27 cellular contexts compared by ENCODE assay signal in genomic region chr3:135382621-135383020, GRCh38.
"Had no signal": no experiment of that assay in that cellular context is flagged by ENCODE, and none has a peak within 500 bp of the region (broad histone marks: within the 10 kb centered on the region; RNA-seq: fewer than 3 reads in every experiment).

No MANE protein-coding gene starts in this region.

- H3K36me3 Mint-ChIP-seq: activated CD4-positive, alpha-beta memory T cell treated with anti-CD3 and anti-CD28 coated beads for 36 hours; activated CD8-positive, alpha-beta memory T cell treated with anti-CD3 and anti-CD28 coated beads, Interleukin-2, amount 10 ng/mL, durations not matched to agents 7 days and 5 days; activated naive CD4-positive, alpha-beta T cell treated with anti-CD3 and anti-CD28 coated beads, Interleukin-2, amount 50 U/mL, for 24 hours; activated naive CD8-positive, alpha-beta T cell treated with anti-CD3 and anti-CD28 coated beads for 36 hours had no signal

- H3K4me1 Mint-ChIP-seq: activated CD4-positive, alpha-beta T cell treated with anti-CD3 and anti-CD28 coated beads for 36 hours; activated CD4-positive, alpha-beta T cell treated with anti-CD3 and anti-CD28 coated beads, Interleukin-2, amount 10 ng/mL, durations not matched to agents 24 days and 14 days; activated CD8-positive, alpha-beta memory T cell treated with anti-CD3 and anti-CD28 coated beads, Interleukin-2, amount 10 ng/mL, durations not matched to agents 7 days and 5 days; activated naive CD4-positive, alpha-beta T cell treated with anti-CD3 and anti-CD28 coated beads, Interleukin-2, amount 50 U/mL, for 24 hours; activated naive CD8-positive, alpha-beta T cell treated with anti-CD3 and anti-CD28 coated beads for 36 hours; activated naive CD8-positive, alpha-beta T cell treated with anti-CD3 and anti-CD28 coated beads, Interleukin-2, amount 50 U/mL, for 24 hours had no signal

- H3K27ac Mint-ChIP-seq: activated CD4-positive, alpha-beta memory T cell treated with anti-CD3 and anti-CD28 coated beads for 36 hours; activated CD4-positive, alpha-beta T cell treated with anti-CD3 and anti-CD28 coated beads for 36 hours; activated CD4-positive, alpha-beta T cell treated with anti-CD3 and anti-CD28 coated beads, Interleukin-2, amount 10 ng/mL, durations not matched to agents 24 days and 14 days; activated CD8-positive, alpha-beta memory T cell treated with anti-CD3 and anti-CD28 coated beads, Interleukin-2, amount 10 ng/mL, durations not matched to agents 7 days and 5 days; activated CD8-positive, alpha-beta T cell treated with anti-CD3 and anti-CD28 coated beads, Interleukin-2, amount 10 ng/mL, durations not matched to agents 7 days and 5 days; activated naive CD4-positive, alpha-beta T cell treated with anti-CD3 and anti-CD28 coated beads for 36 hours; activated naive CD4-positive, alpha-beta T cell treated with anti-CD3 and anti-CD28 coated beads, Interleukin-2, amount 50 U/mL, for 24 hours; activated naive CD8-positive, alpha-beta T cell treated with anti-CD3 and anti-CD28 coated beads for 36 hours; activated naive CD8-positive, alpha-beta T cell treated with anti-CD3 and anti-CD28 coated beads, Interleukin-2, amount 50 U/mL, for 24 hours; activated T-helper 1 cell treated with anti-CD3 and anti-CD28 coated beads, Interleukin-12 subunit alpha, Interleukin-12 subunit beta, Interleukin-2, Interleukin-4 antibody, amounts not matched to agents 30 ng/mL and 10 ng/mL and 1 ng/mL, durations not matched to agents 14 hours and 24 hours and 36 hours; activated T-helper 2 cell treated with anti-CD3 and anti-CD28 coated beads, Interferon-gamma antibody, Interleukin-2, Interleukin-4, amounts not matched to agents 10 μg/mL and 5 μg/mL and 100 μg/mL, durations not matched to agents 14 hours and 24 hours and 36 hours; effector memory CD8-positive, alpha-beta T cell had no signal

- H3K4me3 ChIP-seq: adrenal gland, body of pancreas, esophagus squamous epithelium had no signal

- H3K9me3 ChIP-seq: adrenal gland, body of pancreas, esophagus squamous epithelium had no signal

- H3K9me3 Mint-ChIP-seq: activated CD4-positive, alpha-beta memory T cell treated with anti-CD3 and anti-CD28 coated beads for 36 hours; activated CD4-positive, alpha-beta T cell treated with anti-CD3 and anti-CD28 coated beads, Interleukin-2, amount 10 ng/mL, durations not matched to agents 24 days and 14 days; activated naive CD4-positive, alpha-beta T cell treated with anti-CD3 and anti-CD28 coated beads, Interleukin-2, amount 50 U/mL, for 24 hours; activated naive CD8-positive, alpha-beta T cell treated with anti-CD3 and anti-CD28 coated beads for 36 hours; activated naive CD8-positive, alpha-beta T cell treated with anti-CD3 and anti-CD28 coated beads, Interleukin-2, amount 50 U/mL, for 24 hours; activated T-helper 1 cell treated with anti-CD3 and anti-CD28 coated beads, Interleukin-12 subunit alpha, Interleukin-12 subunit beta, Interleukin-2, Interleukin-4 antibody, amounts not matched to agents 30 ng/mL and 10 ng/mL and 1 ng/mL, durations not matched to agents 14 hours and 24 hours and 36 hours; activated T-helper 2 cell treated with anti-CD3 and anti-CD28 coated beads, Interferon-gamma antibody, Interleukin-2, Interleukin-4, amounts not matched to agents 10 μg/mL and 5 μg/mL and 100 μg/mL, durations not matched to agents 14 hours and 24 hours and 36 hours had no signal

- ATAC-seq: activated CD4-positive, alpha-beta T cell treated with anti-CD3 and anti-CD28 coated beads for 36 hours; activated CD8-positive, alpha-beta memory T cell treated with anti-CD3 and anti-CD28 coated beads, Interleukin-2, amount 10 ng/mL, durations not matched to agents 7 days and 5 days; activated CD8-positive, alpha-beta T cell treated with anti-CD3 and anti-CD28 coated beads, Interleukin-2, amount 10 ng/mL, durations not matched to agents 7 days and 5 days; activated naive CD8-positive, alpha-beta T cell treated with anti-CD3 and anti-CD28 coated beads, Interleukin-2, amount 50 U/mL, for 24 hours; body of pancreas; effector memory CD8-positive, alpha-beta T cell had no signal

- H3K27ac ChIP-seq: adrenal gland, body of pancreas, esophagus squamous epithelium had no signal

- H3K36me3 ChIP-seq: adrenal gland, esophagus squamous epithelium had no signal

- H3K4me1 ChIP-seq: adrenal gland, body of pancreas, esophagus squamous epithelium had no signal

- H3K27me3 ChIP-seq: adrenal gland, body of pancreas, esophagus squamous epithelium had no signal

- H3K27me3 Mint-ChIP-seq: activated CD4-positive, alpha-beta memory T cell treated with anti-CD3 and anti-CD28 coated beads for 36 hours; activated CD4-positive, alpha-beta T cell treated with anti-CD3 and anti-CD28 coated beads for 36 hours; activated CD4-positive, alpha-beta T cell treated with anti-CD3 and anti-CD28 coated beads, Interleukin-2, amount 10 ng/mL, durations not matched to agents 24 days and 14 days; activated CD8-positive, alpha-beta memory T cell treated with anti-CD3 and anti-CD28 coated beads, Interleukin-2, amount 10 ng/mL, durations not matched to agents 7 days and 5 days; activated naive CD4-positive, alpha-beta T cell treated with anti-CD3 and anti-CD28 coated beads, Interleukin-2, amount 50 U/mL, for 24 hours; activated naive CD8-positive, alpha-beta T cell treated with anti-CD3 and anti-CD28 coated beads for 36 hours; activated naive CD8-positive, alpha-beta T cell treated with anti-CD3 and anti-CD28 coated beads, Interleukin-2, amount 50 U/mL, for 24 hours; effector memory CD8-positive, alpha-beta T cell had no signal

- DNase-seq: activated CD4-positive, alpha-beta memory T cell treated with anti-CD3 and anti-CD28 coated beads for 36 hours; activated CD4-positive, alpha-beta T cell treated with anti-CD3 and anti-CD28 coated beads for 36 hours; activated CD4-positive, alpha-beta T cell treated with anti-CD3 and anti-CD28 coated beads, Interleukin-2, amount 10 ng/mL, durations not matched to agents 24 days and 14 days; activated CD4-positive, CD25-positive, alpha-beta regulatory T cell; activated CD4-positive, CD25-positive, alpha-beta regulatory T cell treated with anti-CD3 and anti-CD28 coated beads, Interleukin-2, amount 50 U/mL, for 72 hours; activated CD8-positive, alpha-beta memory T cell treated with anti-CD3 and anti-CD28 coated beads, Interleukin-2, amount 10 ng/mL, durations not matched to agents 7 days and 5 days; activated CD8-positive, alpha-beta memory T cell treated with anti-CD3 and anti-CD28 coated beads, Interleukin-2, amount 50 U/mL, for 4 hours; activated CD8-positive, alpha-beta T cell treated with anti-CD3 and anti-CD28 coated beads, Interleukin-2, amount 10 ng/mL, durations not matched to agents 7 days and 5 days; activated effector memory CD4-positive, alpha-beta T cell treated with anti-CD3 and anti-CD28 coated beads, Interleukin-2, amount 50 U/mL, for 16 hours; activated naive CD4-positive, alpha-beta T cell treated with anti-CD3 and anti-CD28 coated beads for 36 hours; activated naive CD8-positive, alpha-beta T cell treated with anti-CD3 and anti-CD28 coated beads for 36 hours; activated naive CD8-positive, alpha-beta T cell treated with anti-CD3 and anti-CD28 coated beads, Interleukin-2, amount 50 U/mL, for 24 hours; activated T-cell treated with anti-CD3 and anti-CD28 coated beads, Interleukin-2, amount 50 U/mL, for 1 hour; activated T-cell treated with anti-CD3 and anti-CD28 coated beads, Interleukin-2, amount 50 U/mL, for 48 hours; adrenal gland; aorta; body of pancreas; cortex of kidney; dermis blood vessel endothelial cell; effector CD4-positive, alpha-beta T cell; effector memory CD8-positive, alpha-beta T cell; erythroblast; esophagus squamous epithelium; T-helper 2 cell had no signal

- H3K4me3 Mint-ChIP-seq: activated CD4-positive, alpha-beta memory T cell treated with anti-CD3 and anti-CD28 coated beads for 36 hours; activated CD4-positive, alpha-beta T cell treated with anti-CD3 and anti-CD28 coated beads for 36 hours; activated CD4-positive, alpha-beta T cell treated with anti-CD3 and anti-CD28 coated beads, Interleukin-2, amount 10 ng/mL, durations not matched to agents 24 days and 14 days; activated CD8-positive, alpha-beta memory T cell treated with anti-CD3 and anti-CD28 coated beads, Interleukin-2, amount 10 ng/mL, durations not matched to agents 7 days and 5 days; activated CD8-positive, alpha-beta T cell treated with anti-CD3 and anti-CD28 coated beads, Interleukin-2, amount 10 ng/mL, durations not matched to agents 7 days and 5 days; activated naive CD4-positive, alpha-beta T cell treated with anti-CD3 and anti-CD28 coated beads for 36 hours; activated naive CD4-positive, alpha-beta T cell treated with anti-CD3 and anti-CD28 coated beads, Interleukin-2, amount 50 U/mL, for 24 hours; activated naive CD8-positive, alpha-beta T cell treated with anti-CD3 and anti-CD28 coated beads for 36 hours; activated naive CD8-positive, alpha-beta T cell treated with anti-CD3 and anti-CD28 coated beads, Interleukin-2, amount 50 U/mL, for 24 hours; activated T-helper 1 cell treated with anti-CD3 and anti-CD28 coated beads, Interleukin-12 subunit alpha, Interleukin-12 subunit beta, Interleukin-2, Interleukin-4 antibody, amounts not matched to agents 30 ng/mL and 10 ng/mL and 1 ng/mL, durations not matched to agents 14 hours and 24 hours and 36 hours; effector memory CD8-positive, alpha-beta T cell had no signal
